Comparison of ENCODE assay signal across 12 cellular contexts in genomic region chr7:35761882-35762720, GRCh38. TPM values are rescaled to one million over a fixed set of nuclear protein-coding genes. Genes with fewer than 3 reads are reported as not detected.
DNase-seq lines count a peak whose midpoint lies in the region; ATAC-seq, FAIRE-seq and TF ChIP-seq lines count a peak whose summit lies in the region.
"Had no signal": no experiment of that assay in that cellular context is flagged by ENCODE, and none has a peak within 500 bp of the region (broad histone marks: within the 10 kb centered on the region; RNA-seq: fewer than 3 reads in every experiment).

No MANE protein-coding gene starts in this region.

- H3K4me2 ChIP-seq in mammary epithelial cell (ENCODE audit: insufficient read depth, low read depth, low read length) (peak overlapping the region; percentile 11), K562 (ENCODE audit: insufficient read depth, low read length) (no peak overlapping the region)

- in situ Hi-C loops in mammary epithelial cell (cut with MboI; ENCODE audit: low sequenced_read_pairs in 2 of 2), result no loop called here
- in situ Hi-C loops in K562 (cut with MboI), result no loop called here

- no peak for TF ChIP-seq POLR2A in K562 (conservative IDR thresholded peaks at IDR 0.05)

- no peak overlapping the region for H3K27ac Mint-ChIP-seq in MCF 10A (ENCODE audit: low read depth, unreplicated experiment)
- H3K27ac Mint-ChIP-seq: T-helper 1 cell treated with Interleukin-12 subunit alpha and Interleukin-12 subunit beta and Interleukin-4 antibody, amounts not matched to agents 30 μg/mL and 1 μg/mL, for 36 hours had no signal

- no peak for TF ChIP-seq CTCF in mammary epithelial cell (conservative IDR thresholded peaks at IDR 0.05 in 1 of 2, IDR thresholded peaks at IDR 0.05 in 1 of 2; ENCODE audit: extremely low read depth in 1 of 2, insufficient read depth in 1 of 2, low read depth in 1 of 2, low read length in 2 of 2)
- no peak for TF ChIP-seq CTCF in MCF 10A (IDR thresholded peaks at IDR 0.05; ENCODE audit: unreplicated experiment)
- TF ChIP-seq CTCF in K562 (IDR thresholded peaks at IDR 0.05 in 2 of 3, conservative IDR thresholded peaks at IDR 0.05 in 1 of 3; ENCODE audit: insufficient read depth in 2 of 3, low read depth in 1 of 3, low read length in 3 of 3), result no peak
- TF ChIP-seq CTCF in thoracic aorta (IDR thresholded peaks at IDR 0.05), result no peak

- ATAC-seq in K562, result no peak
- ATAC-seq in right cardiac atrium, result peak; percentile 48 to 51
- ATAC-seq in thoracic aorta (ENCODE audit: insufficient number of reproducible peaks, low FRiP score, low read depth), result no peak
- ATAC-seq in HG02938 (IDR thresholded peaks at IDR 0.05; ENCODE audit: unreplicated experiment), result no peak

- H3K4me3 ChIP-seq in mammary epithelial cell (replicated peaks in 1 of 3; ENCODE audit: insufficient read depth in 1 of 3, low read depth in 2 of 3, low read length in 3 of 3), result no peak overlapping the region
- H3K4me3 ChIP-seq in K562, result no peak overlapping the region
- H3K4me3 ChIP-seq in right cardiac atrium (ENCODE audit: low read length), result no peak overlapping the region
- no peak overlapping the region for H3K4me3 ChIP-seq in thoracic aorta
- H3K4me3 ChIP-seq: breast epithelium, tibial nerve had no signal

- H3K9me3 ChIP-seq in mammary epithelial cell (replicated peaks; ENCODE audit: insufficient read depth, low read length), result no peaks in the 10 kb centered on the region
- H3K9me3 ChIP-seq in K562 (replicated peaks; ENCODE audit: control insufficient read depth, insufficient read depth, low read depth, low read length), result no peaks in the 10 kb centered on the region
- no peaks in the 10 kb centered on the region for H3K9me3 ChIP-seq in right cardiac atrium (ENCODE audit: control insufficient read depth, low read length)
- H3K9me3 ChIP-seq in thoracic aorta, result no peaks in the 10 kb centered on the region
- H3K9me3 ChIP-seq: breast epithelium had no signal

- no peaks in the 10 kb centered on the region for H3K4me1 Mint-ChIP-seq in MCF 10A (ENCODE audit: insufficient read depth, unreplicated experiment)

- H3K9me1 ChIP-seq in K562 (ENCODE audit: control insufficient read depth, insufficient read depth, low read length), result no peaks in the 10 kb centered on the region

- no peaks in the 10 kb centered on the region for H4K20me1 ChIP-seq in mammary epithelial cell (ENCODE audit: insufficient read depth, low read length)
- no peaks in the 10 kb centered on the region for H4K20me1 ChIP-seq in K562 (replicated peaks; ENCODE audit: control insufficient read depth, insufficient read depth, low read length)

- peaks cover 1% of the 10 kb centered on the region for H3K9me3 Mint-ChIP-seq in MCF 10A (ENCODE audit: unreplicated experiment)
- H3K9me3 Mint-ChIP-seq: T-helper 1 cell treated with Interleukin-12 subunit alpha and Interleukin-12 subunit beta and Interleukin-4 antibody, amounts not matched to agents 30 μg/mL and 1 μg/mL, for 36 hours had no signal

- no peaks in the 10 kb centered on the region for H3K27me3 Mint-ChIP-seq in MCF 10A (ENCODE audit: insufficient read depth, unreplicated experiment)

- H3K27me3 ChIP-seq in mammary epithelial cell (ENCODE audit: insufficient read depth, low read length), result no peaks in the 10 kb centered on the region
- H3K27me3 ChIP-seq in K562 (ENCODE audit: control insufficient read depth in 2 of 2, insufficient read depth in 2 of 2, low read length in 2 of 2), result peaks cover 0 to 3% of the 10 kb centered on the region in 2 experiments; a peak in 2 of 5 replicates
- H3K27me3 ChIP-seq in right cardiac atrium (ENCODE audit: control insufficient read depth, insufficient read depth), result no peaks in the 10 kb centered on the region
- no peaks in the 10 kb centered on the region for H3K27me3 ChIP-seq in thoracic aorta (replicated peaks; ENCODE audit: insufficient read depth)
- H3K27me3 ChIP-seq: breast epithelium, tibial nerve had no signal

- dilution Hi-C loops in mammary epithelial cell (cut with HindIII; ENCODE audit: low sequenced_read_pairs), result no loop called here

- H3K36me3 Mint-ChIP-seq in MCF 10A (ENCODE audit: insufficient read depth, unreplicated experiment), result no peaks in the 10 kb centered on the region

- no peak for TF ChIP-seq EP300 in K562 (IDR thresholded peaks at IDR 0.05; ENCODE audit: low read length)

- no peak for FAIRE-seq in K562 (lab: Jason Lieb, UNC)

- H3K79me2 ChIP-seq in mammary epithelial cell (ENCODE audit: insufficient read depth, low read length) (no peaks in the 10 kb centered on the region), K562 (ENCODE audit: control insufficient read depth, insufficient read depth, low read length) (no peaks in the 10 kb centered on the region)

- H3K36me3 ChIP-seq in mammary epithelial cell (ENCODE audit: insufficient read depth, low read length) (no peaks in the 10 kb centered on the region), K562 (ENCODE audit: control insufficient read depth, insufficient read depth, low read length) (no peaks in the 10 kb centered on the region), thoracic aorta (no peaks in the 10 kb centered on the region)
- H3K36me3 ChIP-seq: breast epithelium, tibial nerve had no signal

- intact Hi-C loops in mammary epithelial cell (cut with micrococcal nuclease), result no loop called here
- intact Hi-C loops in MCF 10A (cut with micrococcal nuclease), result no loop called here
- intact Hi-C loops in K562 (cut with micrococcal nuclease), result no loop called here
- intact Hi-C loops in right cardiac atrium (cut with DNase I), result loop anchor here in 1 of 4 donors (5.0 kb wide), 1 partner anchor 40 kb away; the partner anchor contains the start of gene SEPTIN7

- H3K27ac ChIP-seq in mammary epithelial cell (ENCODE audit: insufficient read depth, low read depth, low read length), result no peak overlapping the region
- no peak overlapping the region for H3K27ac ChIP-seq in K562 (ENCODE audit: extremely low read depth, low read depth, low read length)
- H3K27ac ChIP-seq in right cardiac atrium (ENCODE audit: low read length), result no peak overlapping the region
- H3K27ac ChIP-seq in thoracic aorta, result peak overlapping the region; percentile 26 to 27
- H3K27ac ChIP-seq: 22Rv1, breast epithelium, tibial nerve had no signal

- peaks cover 8% of the 10 kb centered on the region for H3K4me1 ChIP-seq in mammary epithelial cell (ENCODE audit: insufficient read depth, low read length)
- no peaks in the 10 kb centered on the region; a peak in 1 of 5 replicates for H3K4me1 ChIP-seq in K562 (replicated peaks in 1 of 2; ENCODE audit: control insufficient read depth in 2 of 2, insufficient read depth in 2 of 2, low read length in 2 of 2)
- H3K4me1 ChIP-seq in right cardiac atrium (ENCODE audit: control insufficient read depth, insufficient read depth, low read length), result no peaks in the 10 kb centered on the region
- H3K4me1 ChIP-seq in thoracic aorta (ENCODE audit: control insufficient read depth in 1 of 2, low read depth in 2 of 2), result peaks cover 15 to 27% of the 10 kb centered on the region in 2 donors
- H3K4me1 ChIP-seq: breast epithelium had no signal

- no peak for TF ChIP-seq RAD21 in K562 (CRISPR knock-in tag; conservative IDR thresholded peaks at IDR 0.05 in 1 of 2, IDR thresholded peaks at IDR 0.05 in 1 of 2)

- CTCF ChIA-PET in mammary epithelial cell (lab: Charles Lee; ENCODE audit: low non-redundant PET), result no interaction called here
- CTCF ChIA-PET in MCF 10A (lab: Yijun Ruan, JAX), result interaction anchor here (0.6 to 2.0 kb wide), 4 partner anchors 11 to 129 kb away, joined by 3 to 6 read pairs (median 4); no protein-coding TSS in a partner anchor
- CTCF ChIA-PET in K562 (lab: Yijun Ruan, JAX; ENCODE audit: low intra/inter-chr PET ratio), result no interaction called here

- H3K9ac ChIP-seq in mammary epithelial cell (ENCODE audit: insufficient read depth, low read length) (no peak overlapping the region), K562 (ENCODE audit: insufficient read depth in 1 of 2, low read depth in 2 of 2, low read length in 2 of 2) (no peak overlapping the region)

- no TSS peak for BruUV-seq in mammary epithelial cell (replicated peaks; lab: Mats Ljungman, UMichigan)
- no TSS peak for BruUV-seq in MCF 10A (replicated peaks; lab: Mats Ljungman, UMichigan)
- BruUV-seq in K562 (replicated peaks; lab: Mats Ljungman, UMichigan), result no TSS peak

- H3K4me3 Mint-ChIP-seq in MCF 10A (ENCODE audit: unreplicated experiment), result no peak overlapping the region
- H3K4me3 Mint-ChIP-seq: T-helper 1 cell treated with Interleukin-12 subunit alpha and Interleukin-12 subunit beta and Interleukin-4 antibody, amounts not matched to agents 30 μg/mL and 1 μg/mL, for 36 hours had no signal

- DNase-seq in mammary epithelial cell (no peak), MCF 10A (ENCODE audit: unreplicated experiment) (no peak), K562 (ENCODE audit: extremely low read depth in 1 of 4, low spot score in 3 of 4) (no peak), right cardiac atrium (no peak), thoracic aorta (ENCODE audit: low spot score) (no peak), pons (ENCODE audit: low spot score) (no peak), amygdala (lab: John Stamatoyannopoulos, UW) (no peak)

- POLR2A ChIA-PET in MCF 10A (lab: Yijun Ruan, JAX) (no interaction called here), K562 (lab: Yijun Ruan, JAX) (interaction anchor here (1.4 kb wide), 1 partner anchor 23 kb away, joined by 4 read pairs; no protein-coding TSS in a partner anchor)

- H2AFZ ChIP-seq in mammary epithelial cell (ENCODE audit: low read depth, low read length) (no peak overlapping the region), K562 (ENCODE audit: low read depth, low read length) (peak overlapping the region; percentile 35; the same call in 1 of the 2 replicates)

- WGBS in mammary epithelial cell (ENCODE audit: low coverage, missing lambda C conversion rate), result 95% methylated on average over 4 of the region's 4 CpGs
- WGBS in K562 (ENCODE audit: insufficient coverage, low coverage, missing lambda C conversion rate), result 1% methylated on average over 4 of the region's 4 CpGs
- 19% methylated on average over 4 of the region's 4 CpGs for WGBS in right cardiac atrium

RNA-seq across cellular contexts. Expression of gene SEPTIN7, which starts 38.8 kb away (rescaled TPM):
- total RNA-seq in mammary epithelial cell (100 to 1,000 TPM; 137 to 184 TPM), MCF 10A (2022) (173 and 187 TPM in 2 replicates), K562 (2014; rRNA removed) (94.9 and 106 TPM in 2 replicates), K562 (2014; rRNA removed; fragmentation: Illumina TruSeq; extraction: Trizol) (175 and 205 TPM in 2 replicates), K562 (2015; rRNA removed; fragmentation: Illumina TruSeq; extraction: Trizol) (148 and 162 TPM in 2 replicates), K562 (2021) (89.6 and 95.0 TPM in 2 replicates), right cardiac atrium (100 to 1,000 TPM; 198 to 225 (median 212) TPM), thoracic aorta (100 to 1,000 TPM; 165 to 224 TPM)
- polyA plus RNA-seq in mammary epithelial cell (113 TPM), K562 (2011; rRNA removed) (143 and 197 TPM in 2 replicates), K562 (2014; fragmentation: Illumina TruSeq; extraction: Trizol) (131 and 163 TPM in 2 replicates), K562 (2014; fragmentation: Nextera tagmentation; extraction: Ambion mirVana) (100 to 1,000 TPM; 267 to 268 TPM), K562 (2014; rRNA removed) (124 and 127 TPM in 2 replicates), right cardiac atrium (189 TPM)
- polyA minus RNA-seq in mammary epithelial cell, result 93.8 TPM
- 21.4 and 78.7 TPM in 2 replicates for total RNA-seq in K562 (2011; cell fraction: chromatin; rRNA removed; ENCODE audit: low replicate concordance)
- total RNA-seq in K562 (2011; cell fraction: nucleolus; rRNA removed), result 12.5 and 17.6 TPM in 2 replicates
- total RNA-seq in K562 (2011; cell fraction: nucleoplasm; rRNA removed), result 33.8 and 59.1 TPM in 2 replicates
- 26.9 and 53.8 TPM in 2 replicates for polyA plus RNA-seq in K562 (2011; cell fraction: cytosol; rRNA removed)
- polyA plus RNA-seq in K562 (2011; cell fraction: nucleus; rRNA removed), result 18.2 and 37.1 TPM in 2 replicates
- 123 and 134 TPM in 2 replicates for polyA plus RNA-seq in K562 (2012)
- polyA minus RNA-seq in K562 (2011; rRNA and poly(A)+ RNA removed), result 129 and 141 TPM in 2 replicates
- 30.9 and 62.1 TPM in 2 replicates for polyA minus RNA-seq in K562 (2011; cell fraction: cytosol; rRNA and poly(A)+ RNA removed)
- polyA minus RNA-seq in K562 (2011; cell fraction: nucleus; rRNA and poly(A)+ RNA removed), result 28.7 and 46.4 TPM in 2 replicates

Comparison
In these comparisons a context has a peak if more than half of its experiments do, and no peak if none do; other contexts are left out.
1. H3K27ac ChIP-seq: peak in thoracic aorta (2 of 2); none in mammary epithelial cell (single experiment), K562 (single experiment) and right cardiac atrium (single experiment).
2. ATAC-seq: peak in right cardiac atrium (2 of 2); none in K562 (single experiment), thoracic aorta (single experiment) and HG02938 (single experiment).